In the genomic region with DNA sequence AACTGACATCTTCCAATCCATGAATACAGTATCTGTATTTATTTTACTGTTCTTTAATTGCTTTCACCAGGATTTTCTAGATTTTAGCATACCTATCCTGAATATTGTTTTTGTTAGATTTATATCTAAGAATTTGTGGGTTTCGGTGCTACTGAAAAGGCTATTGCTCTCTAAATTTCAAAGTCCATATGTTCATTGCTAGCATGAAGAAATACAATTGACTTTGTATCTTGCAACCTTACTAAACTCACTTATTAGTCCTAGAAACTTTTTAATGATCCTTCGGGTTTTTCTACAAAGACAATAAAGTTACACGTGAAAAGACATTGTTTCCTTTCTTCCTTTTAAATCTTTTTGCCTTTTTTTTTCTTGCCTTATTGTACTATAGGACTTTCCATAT, we compare ENCODE assay signal across 2 cellular contexts.
TF ChIP-seq lines count a peak whose summit lies in the region.

No MANE protein-coding gene starts in this region.

TF ChIP-seq in liver, 16 proteins besides CTCF, POLR2A, EP300 and RAD21:
- TF ChIP-seq RXRA (IDR thresholded peaks at IDR 0.05) (peak; percentile 71 to 77), HNF4A (conservative IDR thresholded peaks at IDR 0.05) (peak; percentile 83 to 86), JUND (IDR thresholded peaks at IDR 0.05) (peak in 1 of 2 donors; percentile 27), SP1 (IDR thresholded peaks at IDR 0.05) (no peak), HNF4G (IDR thresholded peaks at IDR 0.05) (peak; percentile 54)
- TF ChIP-seq, protein P1, sequence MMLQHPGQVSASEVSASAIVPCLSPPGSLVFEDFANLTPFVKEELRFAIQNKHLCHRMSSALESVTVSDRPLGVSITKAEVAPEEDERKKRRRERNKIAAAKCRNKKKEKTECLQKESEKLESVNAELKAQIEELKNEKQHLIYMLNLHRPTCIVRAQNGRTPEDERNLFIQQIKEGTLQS (IDR thresholded peaks at IDR 0.05) = no peak
- TF ChIP-seq, protein P2, sequence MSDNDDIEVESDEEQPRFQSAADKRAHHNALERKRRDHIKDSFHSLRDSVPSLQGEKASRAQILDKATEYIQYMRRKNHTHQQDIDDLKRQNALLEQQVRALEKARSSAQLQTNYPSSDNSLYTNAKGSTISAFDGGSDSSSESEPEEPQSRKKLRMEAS (IDR thresholded peaks at IDR 0.05) = no peak
- TF ChIP-seq, protein P3, sequence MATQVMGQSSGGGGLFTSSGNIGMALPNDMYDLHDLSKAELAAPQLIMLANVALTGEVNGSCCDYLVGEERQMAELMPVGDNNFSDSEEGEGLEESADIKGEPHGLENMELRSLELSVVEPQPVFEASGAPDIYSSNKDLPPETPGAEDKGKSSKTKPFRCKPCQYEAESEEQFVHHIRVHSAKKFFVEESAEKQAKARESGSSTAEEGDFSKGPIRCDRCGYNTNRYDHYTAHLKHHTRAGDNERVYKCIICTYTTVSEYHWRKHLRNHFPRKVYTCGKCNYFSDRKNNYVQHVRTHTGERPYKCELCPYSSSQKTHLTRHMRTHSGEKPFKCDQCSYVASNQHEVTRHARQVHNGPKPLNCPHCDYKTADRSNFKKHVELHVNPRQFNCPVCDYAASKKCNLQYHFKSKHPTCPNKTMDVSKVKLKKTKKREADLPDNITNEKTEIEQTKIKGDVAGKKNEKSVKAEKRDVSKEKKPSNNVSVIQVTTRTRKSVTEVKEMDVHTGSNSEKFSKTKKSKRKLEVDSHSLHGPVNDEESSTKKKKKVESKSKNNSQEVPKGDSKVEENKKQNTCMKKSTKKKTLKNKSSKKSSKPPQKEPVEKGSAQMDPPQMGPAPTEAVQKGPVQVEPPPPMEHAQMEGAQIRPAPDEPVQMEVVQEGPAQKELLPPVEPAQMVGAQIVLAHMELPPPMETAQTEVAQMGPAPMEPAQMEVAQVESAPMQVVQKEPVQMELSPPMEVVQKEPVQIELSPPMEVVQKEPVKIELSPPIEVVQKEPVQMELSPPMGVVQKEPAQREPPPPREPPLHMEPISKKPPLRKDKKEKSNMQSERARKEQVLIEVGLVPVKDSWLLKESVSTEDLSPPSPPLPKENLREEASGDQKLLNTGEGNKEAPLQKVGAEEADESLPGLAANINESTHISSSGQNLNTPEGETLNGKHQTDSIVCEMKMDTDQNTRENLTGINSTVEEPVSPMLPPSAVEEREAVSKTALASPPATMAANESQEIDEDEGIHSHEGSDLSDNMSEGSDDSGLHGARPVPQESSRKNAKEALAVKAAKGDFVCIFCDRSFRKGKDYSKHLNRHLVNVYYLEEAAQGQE (IDR thresholded peaks at IDR 0.05) = peak; percentile 15

TF ChIP-seq in HepG2, 621 proteins besides CTCF, POLR2A, EP300 and RAD21:
- TF ChIP-seq NONO (IDR thresholded peaks at IDR 0.05) (no peak), NONO (CRISPR knock-in tag; conservative IDR thresholded peaks at IDR 0.05) (no peak), HINFP (CRISPR knock-in tag; IDR thresholded peaks at IDR 0.05; ENCODE audit: low read depth) (no peak)
